Comparison of ENCODE assay signal across 24 cellular contexts in the genomic region with DNA sequence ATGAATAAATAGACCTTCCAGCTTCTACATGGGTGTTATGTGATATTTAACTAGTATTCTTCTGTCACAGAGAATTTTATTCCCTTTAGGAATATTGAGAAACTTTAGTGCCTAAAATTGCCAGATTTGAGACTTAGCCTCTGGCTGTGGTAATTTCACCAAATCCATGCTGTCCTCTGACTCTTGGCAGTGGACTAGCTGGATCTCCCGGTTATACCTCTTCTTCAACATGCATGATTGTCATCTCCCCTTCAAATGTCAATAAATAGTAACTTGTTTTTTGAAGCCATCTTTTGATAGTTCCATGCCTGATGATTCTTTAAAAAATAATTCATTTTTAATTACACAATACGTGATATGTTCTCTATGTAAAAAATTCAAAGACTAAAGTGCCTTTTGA. TPM values are rescaled to one million over a fixed set of nuclear protein-coding genes. Genes with fewer than 3 reads are reported as not detected.
"Had no signal": no experiment of that assay in that cellular context is flagged by ENCODE, and none has a peak within 500 bp of the region (broad histone marks: within the 10 kb centered on the region; RNA-seq: fewer than 3 reads in every experiment).

No MANE protein-coding gene starts in this region.

- DNase-seq: activated CD4-positive, alpha-beta memory T cell treated with anti-CD3 and anti-CD28 coated beads, Interleukin-2, amount 10 ng/mL, durations not matched to agents 7 days and 5 days; activated CD4-positive, alpha-beta T cell treated with anti-CD3 and anti-CD28 coated beads for 1 hour; activated CD4-positive, alpha-beta T cell treated with anti-CD3 and anti-CD28 coated beads for 4 hours; activated CD4-positive, alpha-beta T cell treated with anti-CD3 and anti-CD28 coated beads, Interleukin-2, amount 10 ng/mL, durations not matched to agents 7 days and 5 days; activated CD4-positive, alpha-beta T cell treated with anti-CD3 and anti-CD28 coated beads, Interleukin-2, amount 50 U/mL, for 4 hours; activated CD8-positive, alpha-beta memory T cell treated with anti-CD3 and anti-CD28 coated beads, Interleukin-2, amount 50 U/mL, for 48 hours; activated gamma-delta T cell; activated naive CD4-positive, alpha-beta T cell treated with anti-CD3 and anti-CD28 coated beads, Interleukin-2, amount 50 U/mL, for 16 hours; activated naive CD4-positive, alpha-beta T cell treated with Interleukin-2 at 50 U/mL for 16 hours; activated T-cell treated with anti-CD3 and anti-CD28 coated beads for 4 hours; activated T-cell treated with anti-CD3 and anti-CD28 coated beads, Interleukin-2, amount 50 U/mL, for 24 hours; activated T-cell treated with anti-CD3 and anti-CD28 coated beads, Interleukin-2, amount 50 U/mL, for 72 hours; amniotic stem cell; aorta; body of pancreas; caudate nucleus; cortex of kidney; dermis blood vessel endothelial cell; effector CD8-positive, alpha-beta T cell; foreskin fibroblast; head of caudate nucleus; T-helper 2 cell had no signal

- H3K4me3 ChIP-seq: body of pancreas had no signal

- H3K27ac ChIP-seq: body of pancreas had no signal

- H3K27me3 ChIP-seq: body of pancreas had no signal

- ATAC-seq: activated T-cell treated with anti-CD3 and anti-CD28 coated beads, Interleukin-2, amount 50 U/mL, for 72 hours; body of pancreas; esophagus mucosa; WTC11 had no signal

- H3K9me3 ChIP-seq: body of pancreas had no signal

RNA-seq across cellular contexts. Expression of a gene that starts 8.4 kb away (rescaled TPM):
- total RNA-seq: aorta, esophagus mucosa had no signal
